ENCODE assay signal across 25 cellular contexts in the genomic region with DNA sequence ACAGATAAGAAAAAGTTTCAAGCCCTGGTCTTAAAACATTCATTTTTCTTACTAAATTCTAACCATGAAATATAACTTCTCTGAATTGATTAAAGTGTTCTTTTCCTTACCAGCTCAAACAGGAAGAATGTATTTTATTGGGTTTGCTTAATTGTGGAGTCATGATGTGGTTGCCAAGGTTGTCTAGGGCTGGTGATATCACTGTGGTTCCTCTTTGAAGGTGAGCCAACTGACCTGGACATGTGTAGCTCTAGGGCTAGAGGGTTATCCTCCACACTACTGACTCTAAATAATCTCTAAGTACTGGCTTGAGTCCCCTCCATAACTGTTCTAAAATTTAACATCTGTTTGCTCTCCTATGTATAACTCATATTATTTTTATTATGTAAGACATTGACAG.
A peak's percentile ranks its signal among the peaks of the same experiment; 100 is the strongest.
DNase-seq lines count a peak whose midpoint lies in the region; ATAC-seq and TF ChIP-seq lines count a peak whose summit lies in the region.
"Had no signal": no experiment of that assay in that cellular context is flagged by ENCODE, and none has a peak within 500 bp of the region (broad histone marks: within the 10 kb centered on the region; RNA-seq: fewer than 3 reads in every experiment).

No MANE protein-coding gene starts in this region.

- ATAC-seq in left lobe of liver, result peak; percentile 33
- ATAC-seq: GM12878 had no signal

- no peak for TF ChIP-seq POLR2A in erythroblast (IDR thresholded peaks at IDR 0.05; ENCODE audit: low read length)

- DNase-seq in LNCaP clone FGC (ENCODE audit: low read depth) (peak; percentile 74), left lobe of liver (ENCODE audit: low spot score) (no peak), mucosa of gallbladder (ENCODE audit: low spot score) (no peak), caudate nucleus (lab: John Stamatoyannopoulos, UW) (no peak), CD1c-positive myeloid dendritic cell (ENCODE audit: extremely low spot score) (no peak), erythroblast (lab: John Stamatoyannopoulos, UW) (no peak)
- DNase-seq: 8988T; ACHN; BE2C; C1 segment of cervical spinal cord; CD4-positive, alpha-beta memory T cell; CD4-positive, CD25-positive, alpha-beta regulatory T cell; CD8-positive, alpha-beta memory T cell; COR-L47; DMS 273 treated with DMSO at 0.1 percent for 48 hours; DMS153; DMS53; DMS79; DND-41; EL; GDM1 had no signal

- H3K27ac ChIP-seq in C4-2B, result peak overlapping the region; percentile 63; the same call in 1 of the 2 replicates
- H3K27ac ChIP-seq in VCaP, result peak overlapping the region; percentile 59
- no peak overlapping the region for H3K27ac ChIP-seq in caudate nucleus (ENCODE audit: low read depth, low read length)
- H3K27ac ChIP-seq: BLaER1 had no signal

- H3K4me3 ChIP-seq in LNCaP clone FGC (ENCODE audit: low read depth, low read length), result no peak overlapping the region
- H3K4me3 ChIP-seq: BLaER1, GM12878 had no signal

- no peak for TF ChIP-seq CTCF in C4-2B (conservative IDR thresholded peaks at IDR 0.05)
- TF ChIP-seq CTCF in LNCaP clone FGC (IDR thresholded peaks at IDR 0.05; ENCODE audit: control insufficient read depth, extremely low read depth, insufficient read depth), result no peak
- no peak for TF ChIP-seq CTCF in VCaP (conservative IDR thresholded peaks at IDR 0.05)
